ENCODE assay signal across 18 cellular contexts in the genomic region with DNA sequence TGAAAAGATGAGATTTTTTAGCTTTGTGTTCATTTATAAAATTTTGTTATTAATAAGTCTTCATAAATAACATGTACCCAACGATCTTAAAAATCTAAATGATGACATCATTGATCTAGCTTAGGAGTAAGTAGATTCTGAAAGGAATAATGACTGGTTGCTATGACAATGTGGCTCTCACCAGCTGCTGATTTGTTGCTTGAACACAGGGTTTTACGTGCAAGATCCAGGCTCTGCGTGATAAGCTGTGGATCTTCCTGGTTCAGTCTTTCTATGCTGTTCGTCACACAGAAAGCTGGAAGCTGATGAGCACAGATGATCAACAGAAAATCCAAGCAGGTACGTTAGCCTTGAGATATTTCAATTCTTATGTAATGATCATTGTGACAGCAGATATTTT. TPM values are rescaled to one million over a fixed set of nuclear protein-coding genes. Genes with fewer than 3 reads are reported as not detected.
DNase-seq lines count a peak whose midpoint lies in the region; ATAC-seq and TF ChIP-seq lines count a peak whose summit lies in the region.
"Had no signal": no experiment of that assay in that cellular context is flagged by ENCODE, and none has a peak within 500 bp of the region (broad histone marks: within the 10 kb centered on the region; RNA-seq: fewer than 3 reads in every experiment).

No MANE protein-coding gene starts in this region.

- no peaks in the 10 kb centered on the region for H3K36me3 Mint-ChIP-seq in endothelial cell (ENCODE audit: low read depth, unreplicated experiment)

- DNase-seq in NCI-H146 treated with DMSO at 0.1 percent for 48 hours (lab: John Stamatoyannopoulos, UW; ENCODE audit: unreplicated experiment) (peak; percentile 86), NCI-H748 treated with DMSO at 0.1 percent for 48 hours (lab: John Stamatoyannopoulos, UW) (peak; percentile 25), cerebellum (ENCODE audit: low spot score) (peak; percentile 84), nucleus accumbens (lab: John Stamatoyannopoulos, UW) (peak in 37 of 56 donors; percentile 3 to 88 (median 28)), endothelial cell (ENCODE audit: low spot score) (no peak), GM20000 (ENCODE audit: low spot score) (no peak), left lung (no peak), T-helper 1 cell (no peak)
- DNase-seq: activated CD4-positive, alpha-beta T cell treated with anti-CD3 and anti-CD28 coated beads, Interleukin-2, amount 50 U/mL, for 4 hours; activated T-cell treated with anti-CD3 and anti-CD28 coated beads, Interleukin-2, amount 50 U/mL, for 48 hours; HCEC 1CT; KBM-7; NCI-H1436; stimulated activated CD4-positive, alpha-beta T cell treated with anti-CD3 and anti-CD28 coated beads, Interleukin-15, amount 100 ng/mL, for 24 hours had no signal

- H3K4me1 ChIP-seq in left lung, result no peaks in the 10 kb centered on the region
- H3K4me1 ChIP-seq: prostate gland had no signal

- H3K27me3 Mint-ChIP-seq in endothelial cell (ENCODE audit: unreplicated experiment), result no peaks in the 10 kb centered on the region

- H3K4me1 Mint-ChIP-seq in endothelial cell (ENCODE audit: unreplicated experiment), result peaks cover 7% of the 10 kb centered on the region

- H3K27ac ChIP-seq in left lung, result no peak overlapping the region
- H3K27ac ChIP-seq: C4-2B, prostate gland had no signal

- H3K36me3 ChIP-seq in left lung, result no peaks in the 10 kb centered on the region
- H3K36me3 ChIP-seq: prostate gland had no signal

- no peaks in the 10 kb centered on the region for H3K9me3 Mint-ChIP-seq in endothelial cell (ENCODE audit: unreplicated experiment)

- no peak for TF ChIP-seq CTCF in endothelial cell (IDR thresholded peaks at IDR 0.05; ENCODE audit: unreplicated experiment)
- no peak for TF ChIP-seq CTCF in GM20000 (IDR thresholded peaks at IDR 0.05; ENCODE audit: extremely low read depth, missing control alignments)
- TF ChIP-seq CTCF in left lung (IDR thresholded peaks at IDR 0.05), result no peak

- no peak overlapping the region for H3K27ac Mint-ChIP-seq in endothelial cell (ENCODE audit: unreplicated experiment)

- no peaks in the 10 kb centered on the region for H3K9me3 ChIP-seq in left lung
- H3K9me3 ChIP-seq: prostate gland had no signal

- ATAC-seq in left lung, result no peak

- no peaks in the 10 kb centered on the region for H3K27me3 ChIP-seq in left lung

- intact Hi-C loops in left lung (cut with DNase I), result no loop called here

- no peak overlapping the region for H3K4me3 Mint-ChIP-seq in endothelial cell (ENCODE audit: unreplicated experiment)

- H3K4me3 ChIP-seq in left lung, result no peak overlapping the region
- H3K4me3 ChIP-seq: prostate gland had no signal

RNA-seq across cellular contexts. Expression of a gene that starts 49.1 kb away (rescaled TPM):
- total RNA-seq in cerebellum (not detected), endothelial cell (ENCODE audit: unreplicated experiment) (not detected), left lung (not detected)
- total RNA-seq: kidney epithelial cell, mucosa of gallbladder, prostate gland had no signal

Comparison
In these comparisons a context has a peak if more than half of its experiments do, and no peak if none do; other contexts are left out.
1. DNase-seq: peak in NCI-H146 treated with DMSO at 0.1 percent for 48 hours (single experiment), NCI-H748 treated with DMSO at 0.1 percent for 48 hours (single experiment), cerebellum (single experiment) and nucleus accumbens (37 of 56); none in endothelial cell (single experiment), GM20000 (single experiment), left lung (0 of 2) and T-helper 1 cell (0 of 5).